25 cellular contexts compared by ENCODE assay signal in genomic region chr3:117989982-117990381, GRCh38.
"Had no signal": no experiment of that assay in that cellular context is flagged by ENCODE, and none has a peak within 500 bp of the region (broad histone marks: within the 10 kb centered on the region; RNA-seq: fewer than 3 reads in every experiment).

No MANE protein-coding gene starts in this region.

- DNase-seq: immature natural killer cell; kidney; left colon; left lung; lower lobe of right lung; mesendoderm; naive B cell; ovary; right lobe of liver; stimulated activated CD4-positive, alpha-beta T cell treated with anti-CD3 and anti-CD28 coated beads, Interleukin-1b, Interleukin-23, amount 100 ng/mL, for 48 hours; stimulated activated CD4-positive, alpha-beta T cell treated with anti-CD3 and anti-CD28 coated beads, Interleukin-2, amount 100 ng/mL, for 48 hours; stimulated activated CD4-positive, alpha-beta T cell treated with anti-CD3 and anti-CD28 coated beads, Interleukin-4, amount 100 ng/mL, for 4 hours; stimulated activated CD8-positive, alpha-beta memory T cell treated with anti-CD3 and anti-CD28 coated beads, Interleukin-4, amount 100 ng/mL, for 48 hours; stimulated activated naive CD4-positive, alpha-beta T cell treated with Interleukin-2 at 50 U/mL for 16 hours; stimulated activated naive CD8-positive, alpha-beta T cell treated with anti-CD3 and anti-CD28 coated beads, Interleukin-15, amount 100 ng/mL, for 72 hours; substantia nigra; uterus had no signal

- H3K27ac Mint-ChIP-seq: immature natural killer cell; mesothelial cell of epicardium; naive B cell; natural killer cell treated with Interleukin-12 subunit alpha and Interleukin-12 subunit beta and Interleukin-15 and Interleukin-18, amount 100 ng/mL, for 72 hours; progenitor cell of endocrine pancreas; stimulated activated memory B cell treated with anti-CD40 and anti-IgM and Interleukin-4, amounts not matched to agents 10 μg/mL and 1 μg/mL and 100 μg/mL, for 72 hours; stimulated activated naive CD8-positive, alpha-beta T cell treated with anti-CD3 and anti-CD28 coated beads, Interleukin-15, amount 100 ng/mL, for 72 hours; type B pancreatic cell had no signal

- H3K4me3 Mint-ChIP-seq: immature natural killer cell; mesothelial cell of epicardium; naive B cell; natural killer cell treated with Interleukin-12 subunit alpha and Interleukin-12 subunit beta and Interleukin-15 and Interleukin-18, amount 100 ng/mL, for 72 hours; stimulated activated memory B cell treated with anti-CD40 and anti-IgM and Interleukin-4, amounts not matched to agents 10 μg/mL and 1 μg/mL and 100 μg/mL, for 72 hours; stimulated activated naive CD8-positive, alpha-beta T cell treated with anti-CD3 and anti-CD28 coated beads, Interleukin-15, amount 100 ng/mL, for 72 hours; type B pancreatic cell had no signal

- H3K9me3 Mint-ChIP-seq: mesothelial cell of epicardium; stimulated activated memory B cell treated with anti-CD40 and anti-IgM and Interleukin-4, amounts not matched to agents 10 μg/mL and 1 μg/mL and 100 μg/mL, for 72 hours; type B pancreatic cell had no signal

- H3K36me3 ChIP-seq: left lung, lower lobe of right lung, ovary, right atrium auricular region, right lobe of liver, tibial nerve, uterus had no signal

- H3K27ac ChIP-seq: left lung, lower lobe of right lung, ovary, right atrium auricular region, right lobe of liver, tibial nerve, uterus had no signal

- H3K4me1 ChIP-seq: left lung, lower lobe of right lung, right atrium auricular region, right lobe of liver, tibial nerve, uterus had no signal

- H3K27me3 Mint-ChIP-seq: natural killer cell treated with Interleukin-12 subunit alpha and Interleukin-12 subunit beta and Interleukin-15 and Interleukin-18, amount 100 ng/mL, for 72 hours; stimulated activated memory B cell treated with anti-CD40 and anti-IgM and Interleukin-4, amounts not matched to agents 10 μg/mL and 1 μg/mL and 100 μg/mL, for 72 hours; stimulated activated naive CD8-positive, alpha-beta T cell treated with anti-CD3 and anti-CD28 coated beads, Interleukin-15, amount 100 ng/mL, for 72 hours had no signal

- H3K4me2 ChIP-seq: smooth muscle cell had no signal

- H3K4me3 ChIP-seq: left lung, lower lobe of right lung, ovary, right atrium auricular region, right lobe of liver, smooth muscle cell, tibial nerve, uterus had no signal

- ATAC-seq: left colon; left lung; lower lobe of right lung; natural killer cell treated with Interleukin-12 subunit alpha and Interleukin-12 subunit beta and Interleukin-15 and Interleukin-18, amount 100 ng/mL, for 72 hours; right lobe of liver; stimulated activated memory B cell treated with anti-CD40 and anti-IgM and Interleukin-4, amounts not matched to agents 10 μg/mL and 1 μg/mL and 100 μg/mL, for 72 hours; stimulated activated naive CD8-positive, alpha-beta T cell treated with anti-CD3 and anti-CD28 coated beads, Interleukin-15, amount 100 ng/mL, for 72 hours had no signal

- H3K27me3 ChIP-seq: ovary, right atrium auricular region, right lobe of liver, uterus had no signal

- H3K4me1 Mint-ChIP-seq: immature natural killer cell; mesothelial cell of epicardium; naive B cell; stimulated activated memory B cell treated with anti-CD40 and anti-IgM and Interleukin-4, amounts not matched to agents 10 μg/mL and 1 μg/mL and 100 μg/mL, for 72 hours; stimulated activated naive CD8-positive, alpha-beta T cell treated with anti-CD3 and anti-CD28 coated beads, Interleukin-15, amount 100 ng/mL, for 72 hours had no signal

- H3K36me3 Mint-ChIP-seq: immature natural killer cell; mesothelial cell of epicardium; naive B cell; natural killer cell treated with Interleukin-12 subunit alpha and Interleukin-12 subunit beta and Interleukin-15 and Interleukin-18, amount 100 ng/mL, for 72 hours; stimulated activated memory B cell treated with anti-CD40 and anti-IgM and Interleukin-4, amounts not matched to agents 10 μg/mL and 1 μg/mL and 100 μg/mL, for 72 hours; type B pancreatic cell had no signal

- H3K9me3 ChIP-seq: left lung, lower lobe of right lung, ovary, right atrium auricular region, right lobe of liver, tibial nerve, uterus had no signal
